Comparison of ENCODE assay signal across 11 cellular contexts in genomic region chr16:3274490-3274889, GRCh38. TPM values are rescaled to one million over a fixed set of nuclear protein-coding genes. Genes with fewer than 3 reads are reported as not detected.
DNase-seq lines count a peak whose midpoint lies in the region; ATAC-seq, FAIRE-seq and TF ChIP-seq lines count a peak whose summit lies in the region.
"Had no signal": no experiment of that assay in that cellular context is flagged by ENCODE, and none has a peak within 500 bp of the region (broad histone marks: within the 10 kb centered on the region; RNA-seq: fewer than 3 reads in every experiment).

No MANE protein-coding gene starts in this region.

- no peak overlapping the region for H3K18ac ChIP-seq in H1 (ENCODE audit: extremely low read depth, low read length)

- no peak overlapping the region for H2BK5ac ChIP-seq in H1 (ENCODE audit: low read depth, low read length)

- peak; percentile 42 for DNase-seq in H4 (ENCODE audit: low spot score)
- DNase-seq in NCI-H774 (lab: John Stamatoyannopoulos, UW): peak; percentile 12
- no peak for DNase-seq in H1 (ENCODE audit: low read depth in 1 of 2, low spot score in 2 of 2)
- no peak for DNase-seq in spleen
- DNase-seq in heart left ventricle: no peak
- no peak for DNase-seq in HEK293T (ENCODE audit: extremely low spot score)
- DNase-seq: activated CD4-positive, alpha-beta memory T cell treated with anti-CD3 and anti-CD28 coated beads, Interleukin-2, amount 10 ng/mL, durations not matched to agents 7 days and 5 days; activated gamma-delta T cell; CD4-positive, alpha-beta memory T cell; NCI-H1048; stimulated activated CD4-positive, alpha-beta T cell treated with anti-CD3 and anti-CD28 coated beads, Interleukin-4, amount 100 ng/mL, for 24 hours had no signal

- H2BK120ac ChIP-seq in H1 (replicated peaks; ENCODE audit: low read depth, low read length): no peak overlapping the region

- no peaks in the 10 kb centered on the region for H3K79me2 ChIP-seq in H1 (ENCODE audit: control insufficient read depth in 1 of 2, insufficient read depth in 2 of 2, low read length in 2 of 2)

- no peak overlapping the region for H3K4me2 ChIP-seq in H1 (ENCODE audit: insufficient read depth in 1 of 2, low read depth in 2 of 2, low read length in 2 of 2)

- POLR2A ChIA-PET in H1 (lab: Charles Lee; ENCODE audit: partially characterized antibody): interaction anchor here (1.0 to 1.3 kb wide), 3 partner anchors 8 to 35 kb away, joined by 3 read pairs; no protein-coding TSS in a partner anchor
- POLR2A ChIA-PET in HEK293T (lab: Yijun Ruan, JAX): interaction anchor here (1.8 kb wide), 1 partner anchor 9 kb away, joined by 10 read pairs; the partner anchor contains the start of gene ZNF263

- no peak for TF ChIP-seq RAD21 in H1 (IDR thresholded peaks at IDR 0.05 in 1 of 2, conservative IDR thresholded peaks at IDR 0.05 in 1 of 2; ENCODE audit: low read depth in 2 of 2, low read length in 2 of 2)

- H4K8ac ChIP-seq in H1 (ENCODE audit: extremely low read depth, insufficient read depth, low read length): no peak overlapping the region

- H2BK20ac ChIP-seq in H1 (ENCODE audit: low read length): no peak overlapping the region

- H3K4me3 ChIP-seq in H1 (ENCODE audit: extremely low read depth in 1 of 4, insufficient read depth in 2 of 4, low read depth in 3 of 4, low read length in 4 of 4): no peak overlapping the region
- H3K4me3 ChIP-seq in spleen: no peak overlapping the region
- H3K4me3 ChIP-seq in heart left ventricle: no peak overlapping the region

- H4K20me1 ChIP-seq in H1 (replicated peaks in 1 of 2; ENCODE audit: control insufficient read depth in 1 of 2, insufficient read depth in 2 of 2, low read length in 2 of 2): no peaks in the 10 kb centered on the region

- TF ChIP-seq EP300 in H1 (IDR thresholded peaks at IDR 0.05; ENCODE audit: borderline replicate concordance in 1 of 2, low read depth in 2 of 2, low read length in 2 of 2): no peak

- no peak overlapping the region for H3K56ac ChIP-seq in H1 (replicated peaks; ENCODE audit: insufficient read length, low read depth, low read length)

- no peaks in the 10 kb centered on the region for H3K79me1 ChIP-seq in H1 (ENCODE audit: low read depth, low read length)

- H3K9me3 ChIP-seq in H1 (ENCODE audit: insufficient read depth in 2 of 2, low read depth in 1 of 2, low read length in 1 of 2): peaks cover 0 to 3% of the 10 kb centered on the region in 2 experiments; a peak in 1 of 4 replicates
- peaks cover 0 to 5% (median 0%) of the 10 kb centered on the region in 8 donors for H3K9me3 ChIP-seq in spleen
- peaks cover 0 to 59% (median 0%) of the 10 kb centered on the region in 12 donors for H3K9me3 ChIP-seq in heart left ventricle

- no peaks in the 10 kb centered on the region for H3K4me1 ChIP-seq in H1 (replicated peaks in 1 of 4; ENCODE audit: control insufficient read depth in 3 of 4, insufficient read depth in 4 of 4, low read length in 3 of 4)
- peaks cover 0 to under 1% (median 0%) of the 10 kb centered on the region in 6 donors for H3K4me1 ChIP-seq in spleen
- H3K4me1 ChIP-seq in heart left ventricle: no peaks in the 10 kb centered on the region

- no peak overlapping the region for H4K91ac ChIP-seq in H1 (replicated peaks; ENCODE audit: insufficient read length, low read length)

- H3K14ac ChIP-seq in H1 (ENCODE audit: insufficient read length): no peak overlapping the region

- H3K27me3 ChIP-seq in H1 (replicated peaks in 1 of 4; ENCODE audit: control insufficient read depth in 3 of 4, extremely low read depth in 1 of 4, insufficient read depth in 3 of 4, low read length in 3 of 4) (no peaks in the 10 kb centered on the region; a peak in 1 of 7 replicates), spleen (replicated peaks in 1 of 7) (no peaks in the 10 kb centered on the region), heart left ventricle (no peaks in the 10 kb centered on the region)

- 0 out of 2 replicates have a peak overlapping the region, but pooled peaks have one; percentile 35 for H2AFZ ChIP-seq in H1 (ENCODE audit: low read length)

- H2BK12ac ChIP-seq in H1 (ENCODE audit: low read depth, low read length): no peak overlapping the region

- H2BK15ac ChIP-seq in H1 (ENCODE audit: low read length): no peak overlapping the region

- intact Hi-C loops in spleen (cut with DNase I; ENCODE audit: low total_unique reads) (loop anchor here (10.0 kb wide), 1 partner anchor 190 kb away; no protein-coding TSS in a partner anchor), heart left ventricle (cut with DNase I) (no loop called here)

- H3K36me3 ChIP-seq in H1 (ENCODE audit: control insufficient read depth in 2 of 4, insufficient read depth in 4 of 4, low read length in 3 of 4) (no peaks in the 10 kb centered on the region), spleen (peaks cover 0 to 4% (median 0%) of the 10 kb centered on the region in 6 donors), heart left ventricle (no peaks in the 10 kb centered on the region)

- no peak overlapping the region for H4K5ac ChIP-seq in H1 (ENCODE audit: insufficient read length, low read depth, low read length)

- TF ChIP-seq POLR2A in H1 (IDR thresholded peaks at IDR 0.05; ENCODE audit: control extremely low read depth in 1 of 2, low read depth in 2 of 2, low read length in 2 of 2) (no peak), spleen (IDR thresholded peaks at IDR 0.05) (no peak), heart left ventricle (IDR thresholded peaks at IDR 0.05) (no peak)

- CTCF ChIA-PET in H1 (lab: Charles Lee; ENCODE audit: partially characterized antibody): no interaction called here
- CTCF ChIA-PET in HEK293T (lab: Yijun Ruan, JAX): no interaction called here

- no peak overlapping the region for H3K4ac ChIP-seq in H1 (replicated peaks; ENCODE audit: insufficient read length, low read depth, low read length)

- no peak overlapping the region for H3K9ac ChIP-seq in H1 (replicated peaks in 1 of 4; ENCODE audit: extremely low read depth in 1 of 4, low read depth in 3 of 4, low read length in 3 of 4)

- H3K23me2 ChIP-seq in H1 (ENCODE audit: low read depth, low read length): no peaks in the 10 kb centered on the region

- no peak overlapping the region for H3K27ac ChIP-seq in H1 (ENCODE audit: low read depth, low read length)
- H3K27ac ChIP-seq in spleen: no peak overlapping the region
- no peak overlapping the region for H3K27ac ChIP-seq in heart left ventricle

- FAIRE-seq in H1 (lab: Jason Lieb, UNC): no peak

- no peak for TF ChIP-seq CTCF in H1 (IDR thresholded peaks at IDR 0.05; ENCODE audit: control extremely low read depth in 1 of 3, insufficient read depth in 1 of 3, low read depth in 1 of 3, low read length in 3 of 3)
- TF ChIP-seq CTCF in spleen (IDR thresholded peaks at IDR 0.05 in 8 of 11, conservative IDR thresholded peaks at IDR 0.05 in 3 of 11): no peak
- TF ChIP-seq CTCF in heart left ventricle (IDR thresholded peaks at IDR 0.05): no peak

- ATAC-seq in heart left ventricle: no peak

- 73% methylated on average over 4 of the region's 4 CpGs; no CpG with 5 or more reads in 1 of the 2 experiments for WGBS in H1 (ENCODE audit: extremely low coverage in 1 of 2, insufficient coverage in 1 of 2, insufficient read length in 1 of 2, insufficient replicate concordance in 2 of 2, low coverage in 1 of 2, low lambda C conversion rate in 2 of 2, missing lambda C conversion rate in 1 of 2), 2 experiments
- WGBS in spleen, 5 donors: 65 to 71% (median 68%) methylated on average over 4 of the region's 4 CpGs
- WGBS in heart left ventricle, 4 donors: 59 to 69% (median 64%) methylated on average over 4 of the region's 4 CpGs

- no peak overlapping the region for H2AK5ac ChIP-seq in H1 (ENCODE audit: low read depth, low read length)

- H3K23ac ChIP-seq in H1 (ENCODE audit: insufficient read length): no peak overlapping the region

RNA-seq across cellular contexts. Expression of gene ZNF263, which starts 8.8 kb away (rescaled TPM):
- 24.4 and 28.8 TPM in 2 replicates for total RNA-seq in H4 (2014; rRNA removed; shearing (Covaris generic))
- total RNA-seq in H1 (2021; fragmentation: NEBNext Ultra II Directional; extraction: Animal tissue kit (Norgen Biotek cat#: 25700)): 26.7 and 27.8 TPM in 2 replicates
- polyA plus RNA-seq in H1 (2011; rRNA removed) (9.2 and 20.7 TPM in 2 replicates), spleen (10 to 100 TPM; 16.0 to 21.6 (median 19.8) TPM), heart left ventricle (10 to 100 TPM in 1 of 2 donors, 1 to 10 TPM in 1; 5.3 to 16.6 TPM)
- polyA plus RNA-seq in H1 (2011; cell fraction: cytosol; rRNA removed): 15.5 TPM
- 29.4 TPM for polyA plus RNA-seq in H1 (2011; cell fraction: nucleus; rRNA removed)
- 26.2 to 32.3 TPM (median 28.0 TPM) in 4 replicates for polyA plus RNA-seq in H1 (2012, experiment 1 of 2)
- polyA plus RNA-seq in H1 (2012, experiment 2 of 2): 17.1 TPM
- polyA plus RNA-seq in H1 (2013, experiment 1 of 2): 17.4 TPM
- 17.0 TPM for polyA plus RNA-seq in H1 (2013, experiment 2 of 2)
- 14.9 and 19.2 TPM in 2 replicates for polyA minus RNA-seq in H1 (2011; rRNA and poly(A)+ RNA removed)
- 20.9 TPM for polyA minus RNA-seq in H1 (2011; cell fraction: cytosol; rRNA and poly(A)+ RNA removed)
- 28.9 TPM for polyA minus RNA-seq in H1 (2011; cell fraction: nucleus; rRNA and poly(A)+ RNA removed)
- total RNA-seq in spleen (10 to 100 TPM; 27.8 to 51.9 (median 39.1) TPM), heart left ventricle (10 to 100 TPM in 4 of 9 donors, 1 to 10 TPM in 5; 6.4 to 18.7 (median 9.6) TPM)

RNA-seq across cellular contexts. Expression of gene MEFV, which starts 18.1 kb away (rescaled TPM):
- 1.2 TPM in 1 of 2 replicates, not detected in the other for total RNA-seq in H4 (2014; rRNA removed; shearing (Covaris generic))
- total RNA-seq in H1 (2021; fragmentation: NEBNext Ultra II Directional; extraction: Animal tissue kit (Norgen Biotek cat#: 25700)): not detected in 2 replicates
- polyA plus RNA-seq in H1 (2011; rRNA removed): 0.02 and 0.03 TPM in 2 replicates
- polyA plus RNA-seq in H1 (2011; cell fraction: cytosol; rRNA removed): not detected
- polyA plus RNA-seq in H1 (2011; cell fraction: nucleus; rRNA removed): 0.03 TPM
- polyA plus RNA-seq in H1 (2012, experiment 1 of 2): not detected in 4 replicates
- not detected for polyA plus RNA-seq in H1 (2012, experiment 2 of 2)
- polyA plus RNA-seq in H1 (2013, experiment 1 of 2): 0.04 TPM
- polyA plus RNA-seq in H1 (2013, experiment 2 of 2): 0.04 TPM
- polyA minus RNA-seq in H1 (2011; rRNA and poly(A)+ RNA removed): 0.06 TPM in 1 of 2 replicates, not detected in the other
- polyA minus RNA-seq in H1 (2011; cell fraction: cytosol; rRNA and poly(A)+ RNA removed): not detected
- not detected for polyA minus RNA-seq in H1 (2011; cell fraction: nucleus; rRNA and poly(A)+ RNA removed)
- 10 to 100 TPM; 14.9 to 61.1 (median 28.0) TPM for total RNA-seq in spleen
- polyA plus RNA-seq in spleen: 1 to 10 TPM in 2 of 3 donors, under 1 TPM in 1; 0.39 to 3.7 (median 1.2) TPM
- total RNA-seq in heart left ventricle: 1 to 10 TPM in 4 of 9 donors, under 1 TPM in 5; 0.39 to 4.3 (median 0.91) TPM
- under 1 TPM; 0.23 to 0.33 TPM for polyA plus RNA-seq in heart left ventricle

RNA-seq across cellular contexts. Expression of gene TIGD7, which starts 30.7 kb away (rescaled TPM):
- total RNA-seq in H4 (2014; rRNA removed; shearing (Covaris generic)): 4.9 and 5.4 TPM in 2 replicates
- 7.0 and 8.9 TPM in 2 replicates for total RNA-seq in H1 (2021; fragmentation: NEBNext Ultra II Directional; extraction: Animal tissue kit (Norgen Biotek cat#: 25700))
- polyA plus RNA-seq in H1 (2011; rRNA removed) (2.8 and 3.0 TPM in 2 replicates), spleen (1 to 10 TPM; 3.6 to 3.8 (median 3.7) TPM), heart left ventricle (1 to 10 TPM; 2.9 to 7.4 TPM)
- 3.5 TPM for polyA plus RNA-seq in H1 (2011; cell fraction: cytosol; rRNA removed)
- polyA plus RNA-seq in H1 (2011; cell fraction: nucleus; rRNA removed): 2.1 TPM
- polyA plus RNA-seq in H1 (2012, experiment 1 of 2): 2.2 to 4.7 TPM (median 3.4 TPM) in 4 replicates
- 0.55 TPM for polyA plus RNA-seq in H1 (2012, experiment 2 of 2)
- polyA plus RNA-seq in H1 (2013, experiment 1 of 2): 7.0 TPM
- polyA plus RNA-seq in H1 (2013, experiment 2 of 2): 6.6 TPM
- 4.6 and 6.8 TPM in 2 replicates for polyA minus RNA-seq in H1 (2011; rRNA and poly(A)+ RNA removed)
- polyA minus RNA-seq in H1 (2011; cell fraction: cytosol; rRNA and poly(A)+ RNA removed): 4.6 TPM
- polyA minus RNA-seq in H1 (2011; cell fraction: nucleus; rRNA and poly(A)+ RNA removed): 6.8 TPM
- total RNA-seq in spleen (10 to 100 TPM in 2 of 7 donors, 1 to 10 TPM in 5; 5.8 to 12.0 (median 9.2) TPM), heart left ventricle (10 to 100 TPM in 1 of 9 donors, 1 to 10 TPM in 8; 4.6 to 10.4 (median 8.2) TPM)

RNA-seq across cellular contexts. Expression of gene ZNF75A, which starts 30.8 kb away (rescaled TPM):
- total RNA-seq in H4 (2014; rRNA removed; shearing (Covaris generic)): 21.7 and 23.5 TPM in 2 replicates
- total RNA-seq in H1 (2021; fragmentation: NEBNext Ultra II Directional; extraction: Animal tissue kit (Norgen Biotek cat#: 25700)): 27.3 and 30.0 TPM in 2 replicates
- polyA plus RNA-seq in H1 (2011; rRNA removed) (5.2 and 9.3 TPM in 2 replicates), spleen (10 to 100 TPM; 17.1 to 30.1 (median 24.2) TPM), heart left ventricle (10 to 100 TPM; 12.3 to 22.0 TPM)
- polyA plus RNA-seq in H1 (2011; cell fraction: cytosol; rRNA removed): 16.3 TPM
- polyA plus RNA-seq in H1 (2011; cell fraction: nucleus; rRNA removed): 8.5 TPM
- polyA plus RNA-seq in H1 (2012, experiment 1 of 2): 21.2 to 33.7 TPM (median 23.9 TPM) in 4 replicates
- 4.4 TPM for polyA plus RNA-seq in H1 (2012, experiment 2 of 2)
- 26.8 TPM for polyA plus RNA-seq in H1 (2013, experiment 1 of 2)
- polyA plus RNA-seq in H1 (2013, experiment 2 of 2): 21.4 TPM
- 17.4 and 18.1 TPM in 2 replicates for polyA minus RNA-seq in H1 (2011; rRNA and poly(A)+ RNA removed)
- polyA minus RNA-seq in H1 (2011; cell fraction: cytosol; rRNA and poly(A)+ RNA removed): 12.0 TPM
- polyA minus RNA-seq in H1 (2011; cell fraction: nucleus; rRNA and poly(A)+ RNA removed): 24.5 TPM
- total RNA-seq in spleen (10 to 100 TPM; 29.7 to 48.2 (median 42.5) TPM), heart left ventricle (10 to 100 TPM; 13.3 to 27.3 (median 18.1) TPM)

RNA-seq across cellular contexts. Expression of gene ZNF200, which starts 39.5 kb away (rescaled TPM):
- 11.5 and 11.8 TPM in 2 replicates for total RNA-seq in H4 (2014; rRNA removed; shearing (Covaris generic))
- 7.5 and 9.9 TPM in 2 replicates for total RNA-seq in H1 (2021; fragmentation: NEBNext Ultra II Directional; extraction: Animal tissue kit (Norgen Biotek cat#: 25700))
- polyA plus RNA-seq in H1 (2011; rRNA removed) (2.7 and 3.0 TPM in 2 replicates), spleen (1 to 10 TPM; 4.2 to 6.3 (median 4.8) TPM), heart left ventricle (1 to 10 TPM; 2.7 to 4.7 TPM)
- 4.1 TPM for polyA plus RNA-seq in H1 (2011; cell fraction: cytosol; rRNA removed)
- 3.2 TPM for polyA plus RNA-seq in H1 (2011; cell fraction: nucleus; rRNA removed)
- polyA plus RNA-seq in H1 (2012, experiment 1 of 2): 5.5 to 7.8 TPM (median 6.5 TPM) in 4 replicates
- polyA plus RNA-seq in H1 (2012, experiment 2 of 2): 1.4 TPM
- 5.8 TPM for polyA plus RNA-seq in H1 (2013, experiment 1 of 2)
- 5.3 TPM for polyA plus RNA-seq in H1 (2013, experiment 2 of 2)
- 6.7 and 8.4 TPM in 2 replicates for polyA minus RNA-seq in H1 (2011; rRNA and poly(A)+ RNA removed)
- polyA minus RNA-seq in H1 (2011; cell fraction: cytosol; rRNA and poly(A)+ RNA removed): 4.0 TPM
- polyA minus RNA-seq in H1 (2011; cell fraction: nucleus; rRNA and poly(A)+ RNA removed): 11.2 TPM
- total RNA-seq in spleen (10 to 100 TPM; 14.2 to 24.4 (median 15.4) TPM), heart left ventricle (1 to 10 TPM; 4.8 to 8.7 (median 6.5) TPM)

Comparison
In these comparisons a context has a peak if more than half of its experiments do, and no peak if none do; other contexts are left out.
1. DNase-seq: peak in H4 (single experiment) and NCI-H774 (single experiment); none in H1 (0 of 2), spleen (single experiment), heart left ventricle (0 of 5) and HEK293T (single experiment).